8 cellular contexts compared by ENCODE assay signal in the genomic region with DNA sequence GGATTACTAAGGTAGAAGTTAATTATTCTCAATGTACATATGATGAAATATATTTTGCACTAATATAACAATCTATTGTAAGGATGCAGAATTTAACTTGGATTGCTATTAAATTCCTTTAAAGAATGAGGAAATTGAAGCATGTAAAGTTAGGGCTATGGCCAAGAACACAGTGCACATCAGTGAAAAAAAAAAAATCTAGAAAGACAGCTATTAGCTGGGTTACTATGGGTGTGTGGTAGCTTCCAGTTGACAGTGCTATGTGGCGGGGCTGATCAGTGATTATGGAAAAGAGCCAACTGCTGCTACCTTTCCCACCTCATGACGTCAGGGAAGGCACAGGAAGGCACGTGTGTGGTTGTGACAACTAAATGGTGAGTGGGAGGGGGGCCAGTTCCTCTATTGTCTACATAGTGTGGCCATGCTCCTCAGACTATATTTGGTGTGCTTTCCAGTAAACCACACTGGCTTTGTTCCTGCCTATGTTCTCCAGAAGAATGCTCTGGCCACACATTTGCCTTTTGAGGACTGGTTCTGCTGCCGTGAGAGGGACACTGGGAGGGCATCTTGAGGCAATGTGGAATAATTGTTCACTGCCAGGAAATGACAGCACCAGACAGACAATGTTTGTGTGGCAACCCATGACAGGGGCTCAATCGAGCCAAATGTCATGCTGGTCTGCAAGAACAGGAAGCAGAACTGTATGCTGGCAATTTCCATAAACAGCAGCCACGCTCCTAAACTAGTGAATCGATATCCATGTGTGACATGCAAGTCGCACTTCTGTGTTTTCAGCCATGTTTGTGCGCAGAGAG. TPM values are rescaled to one million over a fixed set of nuclear protein-coding genes. Genes with fewer than 3 reads are reported as not detected.
A peak's percentile ranks its signal among the peaks of the same experiment; 100 is the strongest.
DNase-seq lines count a peak whose midpoint lies in the region; ATAC-seq and TF ChIP-seq lines count a peak whose summit lies in the region.

No MANE protein-coding gene starts in this region.

- H3K36me3 ChIP-seq in colonic mucosa = no peaks in the 10 kb centered on the region

- H3K9ac ChIP-seq in colonic mucosa (ENCODE audit: low read depth in 2 of 2, low read length in 2 of 2) = peak overlapping the region in 1 of 2 donors; percentile 61

- intact Hi-C loops in colonic mucosa (cut with DNase I) = no loop called here

- H3K9me3 Mint-ChIP-seq in mesothelial cell of epicardium = no peaks in the 10 kb centered on the region
- H3K9me3 Mint-ChIP-seq in stimulated activated naive CD8-positive, alpha-beta T cell treated with anti-CD3 and anti-CD28 coated beads, Interleukin-15, amount 100 ng/mL, for 72 hours = peaks cover 6 to 10% of the 10 kb centered on the region in 2 donors

- peak overlapping the region; percentile 8 for H3K27ac Mint-ChIP-seq in mesothelial cell of epicardium
- peak overlapping the region; percentile 63 to 91 for H3K27ac Mint-ChIP-seq in stimulated activated naive CD8-positive, alpha-beta T cell treated with anti-CD3 and anti-CD28 coated beads, Interleukin-15, amount 100 ng/mL, for 72 hours

- peaks cover 23% of the 10 kb centered on the region for H3K4me1 Mint-ChIP-seq in mesothelial cell of epicardium
- peaks cover 64% of the 10 kb centered on the region for H3K4me1 Mint-ChIP-seq in stimulated activated naive CD8-positive, alpha-beta T cell treated with anti-CD3 and anti-CD28 coated beads, Interleukin-15, amount 100 ng/mL, for 72 hours

- no peaks in the 10 kb centered on the region for H3K9me3 ChIP-seq in colonic mucosa

- no peaks in the 10 kb centered on the region for H3K27me3 Mint-ChIP-seq in mesothelial cell of epicardium (ENCODE audit: low read depth)
- no peaks in the 10 kb centered on the region for H3K27me3 Mint-ChIP-seq in stimulated activated naive CD8-positive, alpha-beta T cell treated with anti-CD3 and anti-CD28 coated beads, Interleukin-15, amount 100 ng/mL, for 72 hours

- H3K4me3 ChIP-seq in AG10803 (ENCODE audit: low read length) = peak overlapping the region; percentile 45
- H3K4me3 ChIP-seq in colonic mucosa = no peak overlapping the region

- no peaks in the 10 kb centered on the region for H3K36me3 Mint-ChIP-seq in mesothelial cell of epicardium

- no peak overlapping the region for H3K4me3 Mint-ChIP-seq in mesothelial cell of epicardium
- H3K4me3 Mint-ChIP-seq in stimulated activated naive CD8-positive, alpha-beta T cell treated with anti-CD3 and anti-CD28 coated beads, Interleukin-15, amount 100 ng/mL, for 72 hours = peak overlapping the region; percentile 50 to 73

- DNase-seq in AG10803 (ENCODE audit: low read depth) = peak; percentile 90
- peak; percentile 92 to 96 for DNase-seq in NCI-H2081 (lab: John Stamatoyannopoulos, UW)
- peak; percentile 32 for DNase-seq in activated CD4-positive, alpha-beta T cell treated with anti-CD3 and anti-CD28 coated beads for 1 hour
- peak; percentile 60 for DNase-seq in colonic mucosa
- no peak for DNase-seq in mesothelial cell of epicardium (ENCODE audit: low spot score in 2 of 2, unreplicated experiment in 2 of 2)
- peak in 1 of 2 donors; percentile 64 for DNase-seq in stimulated activated naive CD8-positive, alpha-beta T cell treated with anti-CD3 and anti-CD28 coated beads, Interleukin-15, amount 100 ng/mL, for 72 hours
- DNase-seq in NCI-H128 (lab: John Stamatoyannopoulos, UW; ENCODE audit: unreplicated experiment) = no peak

- peak overlapping the region; percentile 60 for H3K27ac ChIP-seq in colonic mucosa

- peak; percentile 20 for ATAC-seq in GM21367 (IDR thresholded peaks at IDR 0.05; ENCODE audit: unreplicated experiment)
- ATAC-seq in stimulated activated naive CD8-positive, alpha-beta T cell treated with anti-CD3 and anti-CD28 coated beads, Interleukin-15, amount 100 ng/mL, for 72 hours = peak; percentile 36

- H3K27me3 ChIP-seq in colonic mucosa = no peaks in the 10 kb centered on the region

- H3K4me1 ChIP-seq in colonic mucosa = no peaks in the 10 kb centered on the region

- no peak for TF ChIP-seq CTCF in AG10803 (conservative IDR thresholded peaks at IDR 0.05; ENCODE audit: low read length)
- no peak for TF ChIP-seq CTCF in colonic mucosa (IDR thresholded peaks at IDR 0.05)
- TF ChIP-seq CTCF in mesothelial cell of epicardium (IDR thresholded peaks at IDR 0.05; ENCODE audit: unreplicated experiment) = no peak

RNA-seq across cellular contexts. Expression of a gene that starts 2.9 kb away (rescaled TPM):
- total RNA-seq in colonic mucosa (10 to 100 TPM; 12.9 to 19.8 TPM), mesothelial cell of epicardium (21.2 to 22.9 TPM (median 21.5 TPM) in 3 replicates)

Comparison
In these comparisons a context has a peak if more than half of its experiments do, and no peak if none do; other contexts are left out.
1. DNase-seq: peak in AG10803 (single experiment), NCI-H2081 (2 of 2), activated CD4-positive, alpha-beta T cell treated with anti-CD3 and anti-CD28 coated beads for 1 hour (single experiment) and colonic mucosa (single experiment); none in mesothelial cell of epicardium (0 of 2) and NCI-H128 (single experiment).